ENCODE assay signal across 1 cellular context in genomic region chr12:94099191-94099983, GRCh38.
TF ChIP-seq lines count a peak whose summit lies in the region.

No MANE protein-coding gene starts in this region.

TF ChIP-seq in K562, 482 proteins besides CTCF, POLR2A, EP300 and RAD21 (continued from another document and continues in another):
- no peak for TF ChIP-seq THAP12 (CRISPR knock-in tag; IDR thresholded peaks at IDR 0.05)
- no peak for TF ChIP-seq XRCC4 (IDR thresholded peaks at IDR 0.05; ENCODE audit: extremely low read depth, insufficient read depth, insufficient read length)
- TF ChIP-seq ZNF282 (CRISPR knock-in tag; IDR thresholded peaks at IDR 0.05): no peak
- TF ChIP-seq ZNF134 (CRISPR knock-in tag; conservative IDR thresholded peaks at IDR 0.05): no peak
- TF ChIP-seq, protein P1, sequence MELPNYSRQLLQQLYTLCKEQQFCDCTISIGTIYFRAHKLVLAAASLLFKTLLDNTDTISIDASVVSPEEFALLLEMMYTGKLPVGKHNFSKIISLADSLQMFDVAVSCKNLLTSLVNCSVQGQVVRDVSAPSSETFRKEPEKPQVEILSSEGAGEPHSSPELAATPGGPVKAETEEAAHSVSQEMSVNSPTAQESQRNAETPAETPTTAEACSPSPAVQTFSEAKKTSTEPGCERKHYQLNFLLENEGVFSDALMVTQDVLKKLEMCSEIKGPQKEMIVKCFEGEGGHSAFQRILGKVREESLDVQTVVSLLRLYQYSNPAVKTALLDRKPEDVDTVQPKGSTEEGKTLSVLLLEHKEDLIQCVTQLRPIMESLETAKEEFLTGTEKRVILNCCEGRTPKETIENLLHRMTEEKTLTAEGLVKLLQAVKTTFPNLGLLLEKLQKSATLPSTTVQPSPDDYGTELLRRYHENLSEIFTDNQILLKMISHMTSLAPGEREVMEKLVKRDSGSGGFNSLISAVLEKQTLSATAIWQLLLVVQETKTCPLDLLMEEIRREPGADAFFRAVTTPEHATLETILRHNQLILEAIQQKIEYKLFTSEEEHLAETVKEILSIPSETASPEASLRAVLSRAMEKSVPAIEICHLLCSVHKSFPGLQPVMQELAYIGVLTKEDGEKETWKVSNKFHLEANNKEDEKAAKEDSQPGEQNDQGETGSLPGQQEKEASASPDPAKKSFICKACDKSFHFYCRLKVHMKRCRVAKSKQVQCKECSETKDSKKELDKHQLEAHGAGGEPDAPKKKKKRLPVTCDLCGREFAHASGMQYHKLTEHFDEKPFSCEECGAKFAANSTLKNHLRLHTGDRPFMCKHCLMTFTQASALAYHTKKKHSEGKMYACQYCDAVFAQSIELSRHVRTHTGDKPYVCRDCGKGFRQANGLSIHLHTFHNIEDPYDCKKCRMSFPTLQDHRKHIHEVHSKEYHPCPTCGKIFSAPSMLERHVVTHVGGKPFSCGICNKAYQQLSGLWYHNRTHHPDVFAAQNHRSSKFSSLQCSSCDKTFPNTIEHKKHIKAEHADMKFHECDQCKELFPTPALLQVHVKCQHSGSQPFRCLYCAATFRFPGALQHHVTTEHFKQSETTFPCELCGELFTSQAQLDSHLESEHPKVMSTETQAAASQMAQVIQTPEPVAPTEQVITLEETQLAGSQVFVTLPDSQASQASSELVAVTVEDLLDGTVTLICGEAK (IDR thresholded peaks at IDR 0.05): no peak
- TF ChIP-seq, protein P1 (CRISPR knock-in tag; IDR thresholded peaks at IDR 0.05): no peak
- no peak for TF ChIP-seq KDM2B (CRISPR knock-in tag; IDR thresholded peaks at IDR 0.05)
- no peak for TF ChIP-seq MTA2 (IDR thresholded peaks at IDR 0.05; ENCODE audit: low read depth)
- no peak for TF ChIP-seq ZNF444 (CRISPR knock-in tag; IDR thresholded peaks at IDR 0.05)
- no peak for TF ChIP-seq CCNT2 (IDR thresholded peaks at IDR 0.05; ENCODE audit: borderline replicate concordance, extremely low read depth, insufficient read length, low read depth, low read length)
- no peak for TF ChIP-seq KAT7 (CRISPR knock-in tag; IDR thresholded peaks at IDR 0.05; ENCODE audit: borderline replicate concordance)
- TF ChIP-seq TCF3 (CRISPR knock-in tag; IDR thresholded peaks at IDR 0.05): no peak; the same call in 1 of the 2 replicates
- no peak for TF ChIP-seq HMG20B (CRISPR knock-in tag; IDR thresholded peaks at IDR 0.05)
- TF ChIP-seq RNF2 (IDR thresholded peaks at IDR 0.05): no peak
- TF ChIP-seq DACH1 (IDR thresholded peaks at IDR 0.05; ENCODE audit: partially characterized antibody): no peak
- peak; percentile 40; the same call in 1 of the 2 replicates for TF ChIP-seq MAX (CRISPR knock-in tag; IDR thresholded peaks at IDR 0.05)
- TF ChIP-seq HINFP (tag; conservative IDR thresholded peaks at IDR 0.05; ENCODE audit: low read depth): no peak
- TF ChIP-seq MYC (IDR thresholded peaks at IDR 0.05; ENCODE audit: low read depth, low read length): no peak
- TF ChIP-seq MYC (CRISPR knock-in tag; IDR thresholded peaks at IDR 0.05; ENCODE audit: borderline replicate concordance, low read depth): no peak
- TF ChIP-seq E2F3 (CRISPR knock-in tag; IDR thresholded peaks at IDR 0.05): no peak
- TF ChIP-seq BRF1 (IDR thresholded peaks at IDR 0.05; ENCODE audit: borderline replicate concordance, extremely low read depth, insufficient read length): no peak
- peak; percentile 56; the same call in 1 of the 2 replicates for TF ChIP-seq HES1 (IDR thresholded peaks at IDR 0.05; ENCODE audit: low read depth)
- no peak for TF ChIP-seq HSF4 (CRISPR knock-in tag; IDR thresholded peaks at IDR 0.05; ENCODE audit: borderline replicate concordance)
- no peak for TF ChIP-seq E2F5 (CRISPR knock-in tag; IDR thresholded peaks at IDR 0.05)
- TF ChIP-seq TCFL5 (CRISPR knock-in tag; conservative IDR thresholded peaks at IDR 0.05): no peak
- TF ChIP-seq ZEB2 (IDR thresholded peaks at IDR 0.05): peak; percentile 7; the same call in 1 of the 2 replicates
- no peak for TF ChIP-seq TARDBP (IDR thresholded peaks at IDR 0.05)
- TF ChIP-seq, protein P2, sequence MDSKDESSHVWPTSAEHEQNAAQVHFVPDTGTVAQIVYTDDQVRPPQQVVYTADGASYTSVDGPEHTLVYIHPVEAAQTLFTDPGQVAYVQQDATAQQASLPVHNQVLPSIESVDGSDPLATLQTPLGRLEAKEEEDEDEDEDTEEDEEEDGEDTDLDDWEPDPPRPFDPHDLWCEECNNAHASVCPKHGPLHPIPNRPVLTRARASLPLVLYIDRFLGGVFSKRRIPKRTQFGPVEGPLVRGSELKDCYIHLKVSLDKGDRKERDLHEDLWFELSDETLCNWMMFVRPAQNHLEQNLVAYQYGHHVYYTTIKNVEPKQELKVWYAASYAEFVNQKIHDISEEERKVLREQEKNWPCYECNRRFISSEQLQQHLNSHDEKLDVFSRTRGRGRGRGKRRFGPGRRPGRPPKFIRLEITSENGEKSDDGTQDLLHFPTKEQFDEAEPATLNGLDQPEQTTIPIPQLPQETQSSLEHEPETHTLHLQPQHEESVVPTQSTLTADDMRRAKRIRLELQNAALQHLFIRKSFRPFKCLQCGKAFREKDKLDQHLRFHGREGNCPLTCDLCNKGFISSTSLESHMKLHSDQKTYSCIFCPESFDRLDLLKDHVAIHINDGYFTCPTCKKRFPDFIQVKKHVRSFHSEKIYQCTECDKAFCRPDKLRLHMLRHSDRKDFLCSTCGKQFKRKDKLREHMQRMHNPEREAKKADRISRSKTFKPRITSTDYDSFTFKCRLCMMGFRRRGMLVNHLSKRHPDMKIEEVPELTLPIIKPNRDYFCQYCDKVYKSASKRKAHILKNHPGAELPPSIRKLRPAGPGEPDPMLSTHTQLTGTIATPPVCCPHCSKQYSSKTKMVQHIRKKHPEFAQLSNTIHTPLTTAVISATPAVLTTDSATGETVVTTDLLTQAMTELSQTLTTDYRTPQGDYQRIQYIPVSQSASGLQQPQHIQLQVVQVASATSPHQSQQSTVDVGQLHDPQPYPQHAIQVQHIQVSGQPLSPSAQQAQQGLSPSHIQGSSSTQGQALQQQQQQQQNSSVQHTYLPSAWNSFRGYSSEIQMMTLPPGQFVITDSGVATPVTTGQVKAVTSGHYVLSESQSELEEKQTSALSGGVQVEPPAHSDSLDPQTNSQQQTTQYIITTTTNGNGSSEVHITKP (IDR thresholded peaks at IDR 0.05; ENCODE audit: partially characterized antibody): no peak
- no peak for TF ChIP-seq HOXB6 (CRISPR knock-in tag; IDR thresholded peaks at IDR 0.05; ENCODE audit: borderline replicate concordance)
- TF ChIP-seq SIN3B (IDR thresholded peaks at IDR 0.05; ENCODE audit: low read depth): no peak
- TF ChIP-seq, protein P3, sequence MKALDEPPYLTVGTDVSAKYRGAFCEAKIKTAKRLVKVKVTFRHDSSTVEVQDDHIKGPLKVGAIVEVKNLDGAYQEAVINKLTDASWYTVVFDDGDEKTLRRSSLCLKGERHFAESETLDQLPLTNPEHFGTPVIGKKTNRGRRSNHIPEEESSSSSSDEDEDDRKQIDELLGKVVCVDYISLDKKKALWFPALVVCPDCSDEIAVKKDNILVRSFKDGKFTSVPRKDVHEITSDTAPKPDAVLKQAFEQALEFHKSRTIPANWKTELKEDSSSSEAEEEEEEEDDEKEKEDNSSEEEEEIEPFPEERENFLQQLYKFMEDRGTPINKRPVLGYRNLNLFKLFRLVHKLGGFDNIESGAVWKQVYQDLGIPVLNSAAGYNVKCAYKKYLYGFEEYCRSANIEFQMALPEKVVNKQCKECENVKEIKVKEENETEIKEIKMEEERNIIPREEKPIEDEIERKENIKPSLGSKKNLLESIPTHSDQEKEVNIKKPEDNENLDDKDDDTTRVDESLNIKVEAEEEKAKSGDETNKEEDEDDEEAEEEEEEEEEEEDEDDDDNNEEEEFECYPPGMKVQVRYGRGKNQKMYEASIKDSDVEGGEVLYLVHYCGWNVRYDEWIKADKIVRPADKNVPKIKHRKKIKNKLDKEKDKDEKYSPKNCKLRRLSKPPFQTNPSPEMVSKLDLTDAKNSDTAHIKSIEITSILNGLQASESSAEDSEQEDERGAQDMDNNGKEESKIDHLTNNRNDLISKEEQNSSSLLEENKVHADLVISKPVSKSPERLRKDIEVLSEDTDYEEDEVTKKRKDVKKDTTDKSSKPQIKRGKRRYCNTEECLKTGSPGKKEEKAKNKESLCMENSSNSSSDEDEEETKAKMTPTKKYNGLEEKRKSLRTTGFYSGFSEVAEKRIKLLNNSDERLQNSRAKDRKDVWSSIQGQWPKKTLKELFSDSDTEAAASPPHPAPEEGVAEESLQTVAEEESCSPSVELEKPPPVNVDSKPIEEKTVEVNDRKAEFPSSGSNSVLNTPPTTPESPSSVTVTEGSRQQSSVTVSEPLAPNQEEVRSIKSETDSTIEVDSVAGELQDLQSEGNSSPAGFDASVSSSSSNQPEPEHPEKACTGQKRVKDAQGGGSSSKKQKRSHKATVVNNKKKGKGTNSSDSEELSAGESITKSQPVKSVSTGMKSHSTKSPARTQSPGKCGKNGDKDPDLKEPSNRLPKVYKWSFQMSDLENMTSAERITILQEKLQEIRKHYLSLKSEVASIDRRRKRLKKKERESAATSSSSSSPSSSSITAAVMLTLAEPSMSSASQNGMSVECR (CRISPR knock-in tag; IDR thresholded peaks at IDR 0.05): 0 out of 2 replicates have a peak, but pooled peaks have one; percentile 33
- TF ChIP-seq ZNF311 (CRISPR knock-in tag; IDR thresholded peaks at IDR 0.05): no peak
- no peak for TF ChIP-seq BRD4 (IDR thresholded peaks at IDR 0.05)
- no peak for TF ChIP-seq HDGF (IDR thresholded peaks at IDR 0.05)
- TF ChIP-seq BMI1 (IDR thresholded peaks at IDR 0.05; ENCODE audit: low read length): no peak
- TF ChIP-seq SMARCB1 (IDR thresholded peaks at IDR 0.05; ENCODE audit: insufficient read length, low read depth): no peak
- no peak for TF ChIP-seq ZKSCAN1 (IDR thresholded peaks at IDR 0.05; ENCODE audit: low read depth, low read length)
